ENCODE assay signal across 10 cellular contexts in genomic region chr1:3070304-3070653, GRCh38. TPM values are rescaled to one million over a fixed set of nuclear protein-coding genes. Genes with fewer than 3 reads are reported as not detected.
DNase-seq lines count a peak whose midpoint lies in the region; ATAC-seq and TF ChIP-seq lines count a peak whose summit lies in the region.
"Had no signal": no experiment of that assay in that cellular context is flagged by ENCODE, and none has a peak within 500 bp of the region (broad histone marks: within the 10 kb centered on the region; RNA-seq: fewer than 3 reads in every experiment).

No MANE protein-coding gene starts in this region.

- ATAC-seq in heart right ventricle (no peak), Right ventricle myocardium superior (ENCODE audit: poor library complexity) (no peak), HG02973 (IDR thresholded peaks at IDR 0.05; ENCODE audit: unreplicated experiment) (no peak)

- no peaks in the 10 kb centered on the region for H3K79me2 ChIP-seq in mesendoderm (ENCODE audit: control insufficient read depth, insufficient read depth, low read length)

- H3K23ac ChIP-seq in mesendoderm (ENCODE audit: low read length), result no peak overlapping the region

- no peak overlapping the region for H4K5ac ChIP-seq in mesendoderm (ENCODE audit: low read length)

- H2AK5ac ChIP-seq in mesendoderm (ENCODE audit: low read length), result no peak overlapping the region

- peak overlapping the region; percentile 76 to 97 (median 92) for H3K27ac ChIP-seq in heart right ventricle
- no peak overlapping the region for H3K27ac ChIP-seq in endodermal cell (ENCODE audit: low read depth, low read length)
- H3K27ac ChIP-seq in vagina, result peak overlapping the region; percentile 42
- H3K27ac ChIP-seq in mesendoderm (ENCODE audit: low read depth, low read length), result no peak overlapping the region

- H3K79me1 ChIP-seq in mesendoderm (ENCODE audit: low read length), result no peaks in the 10 kb centered on the region

- no peaks in the 10 kb centered on the region for H3K36me3 Mint-ChIP-seq in endodermal cell (ENCODE audit: low read depth)

- peak overlapping the region; percentile 39 for H3K4me3 Mint-ChIP-seq in endodermal cell

- peaks cover 2% of the 10 kb centered on the region for H3K4me1 Mint-ChIP-seq in endodermal cell

- H2BK120ac ChIP-seq in mesendoderm (ENCODE audit: low read depth, low read length), result no peak overlapping the region

- H3K9ac ChIP-seq in endodermal cell (ENCODE audit: extremely low read depth, low read length, poor library complexity, severe bottlenecking) (no peak overlapping the region), mesendoderm (ENCODE audit: low read length) (no peak overlapping the region)

- 0% methylated on average over 30 to 59 of the region's 59 CpGs for WGBS in heart right ventricle, 2 donors
- 1 to 2% methylated on average over 39 to 59 of the region's 59 CpGs for WGBS in endodermal cell (ENCODE audit: insufficient coverage in 1 of 2, insufficient read length in 1 of 2), 2 experiments
- no CpG with 5 or more reads among the region's 59 CpGs for WGBS in mesendoderm (ENCODE audit: extremely low coverage, insufficient coverage, low lambda C conversion rate)

- no peak for DNase-seq in heart right ventricle
- no peak for DNase-seq in Right ventricle myocardium superior
- no peak for DNase-seq in endodermal cell
- DNase-seq in vagina (ENCODE audit: extremely low spot score in 2 of 2), result no peak
- no peak for DNase-seq in mesendoderm
- DNase-seq in 8988T, result no peak
- DNase-seq: NCI-H526 treated with DMSO at 0.1 percent for 48 hours, occipital lobe had no signal

- H2BK15ac ChIP-seq in mesendoderm (replicated peaks; ENCODE audit: low read depth), result no peak overlapping the region

- H3K27me3 Mint-ChIP-seq in endodermal cell (ENCODE audit: insufficient read depth), result peaks cover 75% of the 10 kb centered on the region

- H3K4me3 ChIP-seq in heart right ventricle (peak overlapping the region; percentile 37 to 92 (median 80)), endodermal cell (ENCODE audit: low read length) (no peak overlapping the region), neuron (ENCODE audit: low read length) (peak overlapping the region; percentile 21), vagina (peak overlapping the region; percentile 61 to 76), mesendoderm (ENCODE audit: low read length) (no peak overlapping the region)

- no peak overlapping the region for H3K56ac ChIP-seq in mesendoderm (ENCODE audit: low read length)

- H3K4ac ChIP-seq in mesendoderm (ENCODE audit: low read depth, low read length), result no peak overlapping the region

- H3K27ac Mint-ChIP-seq in endodermal cell, result no peak overlapping the region

- TF ChIP-seq CTCF in heart right ventricle (IDR thresholded peaks at IDR 0.05) (no peak), endodermal cell (conservative IDR thresholded peaks at IDR 0.05) (no peak), vagina (IDR thresholded peaks at IDR 0.05) (no peak)

- H3K27me3 ChIP-seq in heart right ventricle (peaks cover 15 to 94% (median 76%) of the 10 kb centered on the region in 7 donors), endodermal cell (ENCODE audit: control insufficient read depth, insufficient read depth, low read length, poor library complexity, severe bottlenecking) (peaks cover 93% of the 10 kb centered on the region), neuron (ENCODE audit: insufficient read depth, low read length) (peaks cover 89% of the 10 kb centered on the region), vagina (peaks cover 32% of the 10 kb centered on the region), mesendoderm (ENCODE audit: insufficient read depth, low read length, poor library complexity) (peaks cover 76% of the 10 kb centered on the region)

- no peak overlapping the region for H3K18ac ChIP-seq in mesendoderm (ENCODE audit: low read length)

- H3K4me2 ChIP-seq in mesendoderm (ENCODE audit: low read length), result no peak overlapping the region

- intact Hi-C loops in heart right ventricle (cut with DNase I) (loop anchor here in 7 of 10 donors (2.0 to 10.0 kb wide), 8 partner anchors 55 to 215 kb away; no protein-coding TSS in a partner anchor), Right ventricle myocardium superior (cut with DNase I) (loop anchor here (5.0 kb wide), 1 partner anchor 282 kb away; no protein-coding TSS in a partner anchor), vagina (cut with DNase I) (loop anchor here (10.0 kb wide), 2 partner anchors 205 to 245 kb away; no protein-coding TSS in a partner anchor)

- H3K9me3 ChIP-seq in heart right ventricle (no peaks in the 10 kb centered on the region), endodermal cell (ENCODE audit: control insufficient read depth, low read length) (no peaks in the 10 kb centered on the region), neuron (ENCODE audit: low read length) (no peaks in the 10 kb centered on the region), vagina (no peaks in the 10 kb centered on the region)

- H3K36me3 ChIP-seq in heart right ventricle, result no peaks in the 10 kb centered on the region
- H3K36me3 ChIP-seq in endodermal cell (ENCODE audit: control insufficient read depth, insufficient read depth, low read length), result no peaks in the 10 kb centered on the region
- no peaks in the 10 kb centered on the region for H3K36me3 ChIP-seq in neuron (ENCODE audit: insufficient read depth, low read length)
- no peaks in the 10 kb centered on the region for H3K36me3 ChIP-seq in vagina
- H3K36me3 ChIP-seq in mesendoderm (ENCODE audit: control insufficient read depth, insufficient read depth, low read length), result no peaks in the 10 kb centered on the region

- H2AFZ ChIP-seq in neuron (ENCODE audit: low read depth, low read length), result no peak overlapping the region

- no peak overlapping the region for H4K8ac ChIP-seq in mesendoderm (ENCODE audit: low read depth, low read length)

- H2BK5ac ChIP-seq in mesendoderm (ENCODE audit: low read length), result no peak overlapping the region

- TF ChIP-seq POLR2A in vagina (IDR thresholded peaks at IDR 0.05), result no peak

- H3K9me3 Mint-ChIP-seq in endodermal cell, result no peaks in the 10 kb centered on the region

- H3K4me1 ChIP-seq in heart right ventricle, result peaks cover 2 to 81% (median 41%) of the 10 kb centered on the region in 9 donors
- peaks cover 4% of the 10 kb centered on the region for H3K4me1 ChIP-seq in endodermal cell (ENCODE audit: control insufficient read depth, insufficient read depth, low read length)
- H3K4me1 ChIP-seq in neuron (ENCODE audit: insufficient read depth, low read length), result no peaks in the 10 kb centered on the region
- peaks cover 40% of the 10 kb centered on the region for H3K4me1 ChIP-seq in vagina
- no peaks in the 10 kb centered on the region for H3K4me1 ChIP-seq in mesendoderm (ENCODE audit: control insufficient read depth, low read depth, low read length)

RNA-seq across cellular contexts. Expression of gene PRDM16, which starts 1.3 kb away (rescaled TPM):
- 10 to 100 TPM; 11.7 to 25.9 (median 14.8) TPM for total RNA-seq in heart right ventricle
- polyA plus RNA-seq in heart right ventricle, result 10 to 100 TPM in 1 of 2 donors, 1 to 10 TPM in 1; 4.1 to 16.8 TPM
- 14.2 TPM for total RNA-seq in Right ventricle myocardium superior
- 1 to 10 TPM; 2.1 to 4.0 TPM for total RNA-seq in endodermal cell
- polyA plus RNA-seq in endodermal cell (2013, experiment 1 of 2), result 9.2 TPM
- polyA plus RNA-seq in endodermal cell (2013, experiment 2 of 2), result 6.9 TPM
- total RNA-seq in vagina, result 3.9 TPM
- 0.15 TPM for polyA plus RNA-seq in mesendoderm (2013, experiment 1 of 2)
- polyA plus RNA-seq in mesendoderm (2013, experiment 2 of 2), result 0.39 TPM

RNA-seq across cellular contexts. Expression of gene ACTRT2, which starts 49.0 kb away (rescaled TPM):
- not detected for total RNA-seq in heart right ventricle
- polyA plus RNA-seq in heart right ventricle, result not detected
- total RNA-seq in Right ventricle myocardium superior, result not detected
- not detected for total RNA-seq in endodermal cell
- polyA plus RNA-seq in endodermal cell (2013, experiment 1 of 2), result not detected
- not detected for polyA plus RNA-seq in endodermal cell (2013, experiment 2 of 2)
- not detected for total RNA-seq in vagina
- polyA plus RNA-seq in mesendoderm (2013, experiment 1 of 2), result not detected
- polyA plus RNA-seq in mesendoderm (2013, experiment 2 of 2), result not detected
- total RNA-seq: occipital lobe had no signal

Comparison
In these comparisons a context has a peak if more than half of its experiments do, and no peak if none do; other contexts are left out.
1. H3K27ac ChIP-seq: peak in heart right ventricle (10 of 10) and vagina (single experiment); none in endodermal cell (single experiment) and mesendoderm (single experiment).
2. H3K4me3 ChIP-seq: peak in heart right ventricle (10 of 10), neuron (single experiment) and vagina (2 of 2); none in endodermal cell (single experiment) and mesendoderm (single experiment).